ENCODE assay signal across 1 cellular context in genomic region chr5:102794677-102795331, GRCh38.
TF ChIP-seq lines count a peak whose summit lies in the region.

No MANE protein-coding gene starts in this region.

TF ChIP-seq in A549, 52 proteins besides CTCF, POLR2A, EP300 and RAD21 (continued from another document):
- TF ChIP-seq, protein P1, sequence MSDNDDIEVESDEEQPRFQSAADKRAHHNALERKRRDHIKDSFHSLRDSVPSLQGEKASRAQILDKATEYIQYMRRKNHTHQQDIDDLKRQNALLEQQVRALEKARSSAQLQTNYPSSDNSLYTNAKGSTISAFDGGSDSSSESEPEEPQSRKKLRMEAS (IDR thresholded peaks at IDR 0.05): no peak
- TF ChIP-seq JUN (IDR thresholded peaks at IDR 0.05): no peak
- TF ChIP-seq E2F6 (IDR thresholded peaks at IDR 0.05; ENCODE audit: borderline replicate concordance, low read depth): no peak
- no peak for TF ChIP-seq CHD2 (IDR thresholded peaks at IDR 0.05; ENCODE audit: low read length, partially characterized antibody)
- TF ChIP-seq CHD4 (IDR thresholded peaks at IDR 0.05; ENCODE audit: borderline replicate concordance): no peak
- TF ChIP-seq MAZ (IDR thresholded peaks at IDR 0.05; ENCODE audit: borderline replicate concordance, low read depth, low read length): no peak
- TF ChIP-seq SREBF2 (IDR thresholded peaks at IDR 0.05): no peak
- TF ChIP-seq, protein P2, sequence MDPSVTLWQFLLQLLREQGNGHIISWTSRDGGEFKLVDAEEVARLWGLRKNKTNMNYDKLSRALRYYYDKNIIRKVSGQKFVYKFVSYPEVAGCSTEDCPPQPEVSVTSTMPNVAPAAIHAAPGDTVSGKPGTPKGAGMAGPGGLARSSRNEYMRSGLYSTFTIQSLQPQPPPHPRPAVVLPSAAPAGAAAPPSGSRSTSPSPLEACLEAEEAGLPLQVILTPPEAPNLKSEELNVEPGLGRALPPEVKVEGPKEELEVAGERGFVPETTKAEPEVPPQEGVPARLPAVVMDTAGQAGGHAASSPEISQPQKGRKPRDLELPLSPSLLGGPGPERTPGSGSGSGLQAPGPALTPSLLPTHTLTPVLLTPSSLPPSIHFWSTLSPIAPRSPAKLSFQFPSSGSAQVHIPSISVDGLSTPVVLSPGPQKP (IDR thresholded peaks at IDR 0.05; ENCODE audit: low read depth, low read length): no peak
- no peak for TF ChIP-seq HMGXB4 (CRISPR knock-in tag; IDR thresholded peaks at IDR 0.05; ENCODE audit: borderline replicate concordance)
- TF ChIP-seq FOSB (CRISPR knock-in tag; IDR thresholded peaks at IDR 0.05): no peak
- no peak for TF ChIP-seq RCOR1 (IDR thresholded peaks at IDR 0.05; ENCODE audit: low read depth, low read length)
